1 cellular context compared by ENCODE assay signal in the genomic region with DNA sequence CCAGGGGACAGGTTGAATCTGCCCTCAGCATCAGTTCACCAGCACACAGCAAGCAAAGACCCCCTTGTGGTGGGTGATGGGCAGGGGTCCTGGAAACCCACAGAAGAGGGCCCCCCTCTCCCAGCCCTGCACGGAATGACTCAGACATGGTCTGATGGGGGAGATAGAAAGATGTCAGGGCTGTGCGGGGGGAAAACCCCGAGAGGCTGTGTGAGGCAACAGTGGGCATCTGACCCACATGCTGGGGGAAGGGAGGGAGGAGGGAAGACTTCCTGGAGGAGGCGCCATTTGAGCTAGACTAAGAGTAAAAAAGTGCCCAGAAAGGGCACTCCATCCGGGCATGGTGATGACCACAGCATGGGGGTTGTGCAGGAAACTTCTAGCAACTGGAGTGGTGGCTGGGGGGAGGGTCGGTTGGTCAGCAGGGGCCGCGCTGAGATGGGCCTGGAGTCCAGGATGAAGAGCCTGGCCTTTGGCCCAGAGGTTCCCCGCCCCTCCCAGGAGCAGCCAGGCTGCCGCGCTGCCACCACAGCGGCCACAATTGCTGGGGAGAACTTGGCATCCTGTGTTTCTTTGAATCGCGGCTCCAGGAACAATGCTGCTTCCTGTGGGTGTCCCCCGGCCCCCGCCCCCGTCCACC.
TF ChIP-seq lines count a peak whose summit lies in the region.

No MANE protein-coding gene starts in this region.

TF ChIP-seq in GM12878, 131 proteins besides CTCF, POLR2A, EP300 and RAD21 (continued from another document and continues in another):
- TF ChIP-seq, protein P1, sequence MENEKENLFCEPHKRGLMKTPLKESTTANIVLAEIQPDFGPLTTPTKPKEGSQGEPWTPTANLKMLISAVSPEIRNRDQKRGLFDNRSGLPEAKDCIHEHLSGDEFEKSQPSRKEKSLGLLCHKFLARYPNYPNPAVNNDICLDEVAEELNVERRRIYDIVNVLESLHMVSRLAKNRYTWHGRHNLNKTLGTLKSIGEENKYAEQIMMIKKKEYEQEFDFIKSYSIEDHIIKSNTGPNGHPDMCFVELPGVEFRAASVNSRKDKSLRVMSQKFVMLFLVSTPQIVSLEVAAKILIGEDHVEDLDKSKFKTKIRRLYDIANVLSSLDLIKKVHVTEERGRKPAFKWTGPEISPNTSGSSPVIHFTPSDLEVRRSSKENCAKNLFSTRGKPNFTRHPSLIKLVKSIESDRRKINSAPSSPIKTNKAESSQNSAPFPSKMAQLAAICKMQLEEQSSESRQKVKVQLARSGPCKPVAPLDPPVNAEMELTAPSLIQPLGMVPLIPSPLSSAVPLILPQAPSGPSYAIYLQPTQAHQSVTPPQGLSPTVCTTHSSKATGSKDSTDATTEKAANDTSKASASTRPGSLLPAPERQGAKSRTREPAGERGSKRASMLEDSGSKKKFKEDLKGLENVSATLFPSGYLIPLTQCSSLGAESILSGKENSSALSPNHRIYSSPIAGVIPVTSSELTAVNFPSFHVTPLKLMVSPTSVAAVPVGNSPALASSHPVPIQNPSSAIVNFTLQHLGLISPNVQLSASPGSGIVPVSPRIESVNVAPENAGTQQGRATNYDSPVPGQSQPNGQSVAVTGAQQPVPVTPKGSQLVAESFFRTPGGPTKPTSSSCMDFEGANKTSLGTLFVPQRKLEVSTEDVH (IDR thresholded peaks at IDR 0.05; ENCODE audit: low read depth, partially characterized antibody), result no peak
- no peak for TF ChIP-seq PML (IDR thresholded peaks at IDR 0.05; ENCODE audit: low read length)
- no peak for TF ChIP-seq SPI1 (IDR thresholded peaks at IDR 0.05; ENCODE audit: borderline replicate concordance, insufficient read depth, low read depth, low read length)
- TF ChIP-seq, protein P2, sequence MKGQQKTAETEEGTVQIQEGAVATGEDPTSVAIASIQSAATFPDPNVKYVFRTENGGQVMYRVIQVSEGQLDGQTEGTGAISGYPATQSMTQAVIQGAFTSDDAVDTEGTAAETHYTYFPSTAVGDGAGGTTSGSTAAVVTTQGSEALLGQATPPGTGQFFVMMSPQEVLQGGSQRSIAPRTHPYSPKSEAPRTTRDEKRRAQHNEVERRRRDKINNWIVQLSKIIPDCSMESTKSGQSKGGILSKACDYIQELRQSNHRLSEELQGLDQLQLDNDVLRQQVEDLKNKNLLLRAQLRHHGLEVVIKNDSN (IDR thresholded peaks at IDR 0.05; ENCODE audit: borderline replicate concordance, extremely low read length, insufficient read depth, low read depth, low read length), result no peak
- TF ChIP-seq CHD4 (IDR thresholded peaks at IDR 0.05), result no peak
- TF ChIP-seq BRCA1 (IDR thresholded peaks at IDR 0.05; ENCODE audit: low read depth, low read length), result no peak
- no peak for TF ChIP-seq STAT1 (conservative IDR thresholded peaks at IDR 0.05)
- peak; percentile 42; the same call in 1 of the 2 replicates for TF ChIP-seq BCL11A (IDR thresholded peaks at IDR 0.05; ENCODE audit: low read depth, low read length)
- TF ChIP-seq, protein P3, sequence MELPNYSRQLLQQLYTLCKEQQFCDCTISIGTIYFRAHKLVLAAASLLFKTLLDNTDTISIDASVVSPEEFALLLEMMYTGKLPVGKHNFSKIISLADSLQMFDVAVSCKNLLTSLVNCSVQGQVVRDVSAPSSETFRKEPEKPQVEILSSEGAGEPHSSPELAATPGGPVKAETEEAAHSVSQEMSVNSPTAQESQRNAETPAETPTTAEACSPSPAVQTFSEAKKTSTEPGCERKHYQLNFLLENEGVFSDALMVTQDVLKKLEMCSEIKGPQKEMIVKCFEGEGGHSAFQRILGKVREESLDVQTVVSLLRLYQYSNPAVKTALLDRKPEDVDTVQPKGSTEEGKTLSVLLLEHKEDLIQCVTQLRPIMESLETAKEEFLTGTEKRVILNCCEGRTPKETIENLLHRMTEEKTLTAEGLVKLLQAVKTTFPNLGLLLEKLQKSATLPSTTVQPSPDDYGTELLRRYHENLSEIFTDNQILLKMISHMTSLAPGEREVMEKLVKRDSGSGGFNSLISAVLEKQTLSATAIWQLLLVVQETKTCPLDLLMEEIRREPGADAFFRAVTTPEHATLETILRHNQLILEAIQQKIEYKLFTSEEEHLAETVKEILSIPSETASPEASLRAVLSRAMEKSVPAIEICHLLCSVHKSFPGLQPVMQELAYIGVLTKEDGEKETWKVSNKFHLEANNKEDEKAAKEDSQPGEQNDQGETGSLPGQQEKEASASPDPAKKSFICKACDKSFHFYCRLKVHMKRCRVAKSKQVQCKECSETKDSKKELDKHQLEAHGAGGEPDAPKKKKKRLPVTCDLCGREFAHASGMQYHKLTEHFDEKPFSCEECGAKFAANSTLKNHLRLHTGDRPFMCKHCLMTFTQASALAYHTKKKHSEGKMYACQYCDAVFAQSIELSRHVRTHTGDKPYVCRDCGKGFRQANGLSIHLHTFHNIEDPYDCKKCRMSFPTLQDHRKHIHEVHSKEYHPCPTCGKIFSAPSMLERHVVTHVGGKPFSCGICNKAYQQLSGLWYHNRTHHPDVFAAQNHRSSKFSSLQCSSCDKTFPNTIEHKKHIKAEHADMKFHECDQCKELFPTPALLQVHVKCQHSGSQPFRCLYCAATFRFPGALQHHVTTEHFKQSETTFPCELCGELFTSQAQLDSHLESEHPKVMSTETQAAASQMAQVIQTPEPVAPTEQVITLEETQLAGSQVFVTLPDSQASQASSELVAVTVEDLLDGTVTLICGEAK (IDR thresholded peaks at IDR 0.05; ENCODE audit: borderline replicate concordance), result no peak
- TF ChIP-seq SMAD5 (IDR thresholded peaks at IDR 0.05; ENCODE audit: low read depth), result no peak
- no peak for TF ChIP-seq STAT3 (IDR thresholded peaks at IDR 0.05; ENCODE audit: low read depth, low read length)
- peak; percentile 37; the same call in 1 of the 2 replicates for TF ChIP-seq NBN (IDR thresholded peaks at IDR 0.05)
- peak; percentile 38; the same call in 1 of the 2 replicates for TF ChIP-seq BACH1 (IDR thresholded peaks at IDR 0.05; ENCODE audit: borderline replicate concordance)
- TF ChIP-seq, protein P4, sequence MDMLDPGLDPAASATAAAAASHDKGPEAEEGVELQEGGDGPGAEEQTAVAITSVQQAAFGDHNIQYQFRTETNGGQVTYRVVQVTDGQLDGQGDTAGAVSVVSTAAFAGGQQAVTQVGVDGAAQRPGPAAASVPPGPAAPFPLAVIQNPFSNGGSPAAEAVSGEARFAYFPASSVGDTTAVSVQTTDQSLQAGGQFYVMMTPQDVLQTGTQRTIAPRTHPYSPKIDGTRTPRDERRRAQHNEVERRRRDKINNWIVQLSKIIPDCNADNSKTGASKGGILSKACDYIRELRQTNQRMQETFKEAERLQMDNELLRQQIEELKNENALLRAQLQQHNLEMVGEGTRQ (IDR thresholded peaks at IDR 0.05; ENCODE audit: borderline replicate concordance, low read depth, low read length), result no peak
- no peak for TF ChIP-seq FOS (IDR thresholded peaks at IDR 0.05; ENCODE audit: borderline replicate concordance, extremely low read depth, insufficient read length)
- no peak for TF ChIP-seq SMC3 (IDR thresholded peaks at IDR 0.05; ENCODE audit: borderline replicate concordance, low read length)
- no peak for TF ChIP-seq ASH2L (IDR thresholded peaks at IDR 0.05; ENCODE audit: borderline replicate concordance, low read depth)
- no peak for TF ChIP-seq JUND (IDR thresholded peaks at IDR 0.05; ENCODE audit: low read depth, low read length)
- TF ChIP-seq, protein P5, sequence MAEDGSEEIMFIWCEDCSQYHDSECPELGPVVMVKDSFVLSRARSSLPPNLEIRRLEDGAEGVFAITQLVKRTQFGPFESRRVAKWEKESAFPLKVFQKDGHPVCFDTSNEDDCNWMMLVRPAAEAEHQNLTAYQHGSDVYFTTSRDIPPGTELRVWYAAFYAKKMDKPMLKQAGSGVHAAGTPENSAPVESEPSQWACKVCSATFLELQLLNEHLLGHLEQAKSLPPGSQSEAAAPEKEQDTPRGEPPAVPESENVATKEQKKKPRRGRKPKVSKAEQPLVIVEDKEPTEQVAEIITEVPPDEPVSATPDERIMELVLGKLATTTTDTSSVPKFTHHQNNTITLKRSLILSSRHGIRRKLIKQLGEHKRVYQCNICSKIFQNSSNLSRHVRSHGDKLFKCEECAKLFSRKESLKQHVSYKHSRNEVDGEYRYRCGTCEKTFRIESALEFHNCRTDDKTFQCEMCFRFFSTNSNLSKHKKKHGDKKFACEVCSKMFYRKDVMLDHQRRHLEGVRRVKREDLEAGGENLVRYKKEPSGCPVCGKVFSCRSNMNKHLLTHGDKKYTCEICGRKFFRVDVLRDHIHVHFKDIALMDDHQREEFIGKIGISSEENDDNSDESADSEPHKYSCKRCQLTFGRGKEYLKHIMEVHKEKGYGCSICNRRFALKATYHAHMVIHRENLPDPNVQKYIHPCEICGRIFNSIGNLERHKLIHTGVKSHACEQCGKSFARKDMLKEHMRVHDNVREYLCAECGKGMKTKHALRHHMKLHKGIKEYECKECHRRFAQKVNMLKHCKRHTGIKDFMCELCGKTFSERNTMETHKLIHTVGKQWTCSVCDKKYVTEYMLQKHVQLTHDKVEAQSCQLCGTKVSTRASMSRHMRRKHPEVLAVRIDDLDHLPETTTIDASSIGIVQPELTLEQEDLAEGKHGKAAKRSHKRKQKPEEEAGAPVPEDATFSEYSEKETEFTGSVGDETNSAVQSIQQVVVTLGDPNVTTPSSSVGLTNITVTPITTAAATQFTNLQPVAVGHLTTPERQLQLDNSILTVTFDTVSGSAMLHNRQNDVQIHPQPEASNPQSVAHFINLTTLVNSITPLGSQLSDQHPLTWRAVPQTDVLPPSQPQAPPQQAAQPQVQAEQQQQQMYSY (CRISPR knock-in tag; IDR thresholded peaks at IDR 0.05), result no peak
- TF ChIP-seq, protein P6, sequence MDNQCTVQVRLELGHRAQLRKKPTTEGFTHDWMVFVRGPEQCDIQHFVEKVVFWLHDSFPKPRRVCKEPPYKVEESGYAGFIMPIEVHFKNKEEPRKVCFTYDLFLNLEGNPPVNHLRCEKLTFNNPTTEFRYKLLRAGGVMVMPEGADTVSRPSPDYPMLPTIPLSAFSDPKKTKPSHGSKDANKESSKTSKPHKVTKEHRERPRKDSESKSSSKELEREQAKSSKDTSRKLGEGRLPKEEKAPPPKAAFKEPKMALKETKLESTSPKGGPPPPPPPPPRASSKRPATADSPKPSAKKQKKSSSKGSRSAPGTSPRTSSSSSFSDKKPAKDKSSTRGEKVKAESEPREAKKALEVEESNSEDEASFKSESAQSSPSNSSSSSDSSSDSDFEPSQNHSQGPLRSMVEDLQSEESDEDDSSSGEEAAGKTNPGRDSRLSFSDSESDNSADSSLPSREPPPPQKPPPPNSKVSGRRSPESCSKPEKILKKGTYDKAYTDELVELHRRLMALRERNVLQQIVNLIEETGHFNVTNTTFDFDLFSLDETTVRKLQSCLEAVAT (IDR thresholded peaks at IDR 0.05), result no peak
- TF ChIP-seq BMI1 (IDR thresholded peaks at IDR 0.05; ENCODE audit: borderline replicate concordance), result no peak
- TF ChIP-seq, protein P7, sequence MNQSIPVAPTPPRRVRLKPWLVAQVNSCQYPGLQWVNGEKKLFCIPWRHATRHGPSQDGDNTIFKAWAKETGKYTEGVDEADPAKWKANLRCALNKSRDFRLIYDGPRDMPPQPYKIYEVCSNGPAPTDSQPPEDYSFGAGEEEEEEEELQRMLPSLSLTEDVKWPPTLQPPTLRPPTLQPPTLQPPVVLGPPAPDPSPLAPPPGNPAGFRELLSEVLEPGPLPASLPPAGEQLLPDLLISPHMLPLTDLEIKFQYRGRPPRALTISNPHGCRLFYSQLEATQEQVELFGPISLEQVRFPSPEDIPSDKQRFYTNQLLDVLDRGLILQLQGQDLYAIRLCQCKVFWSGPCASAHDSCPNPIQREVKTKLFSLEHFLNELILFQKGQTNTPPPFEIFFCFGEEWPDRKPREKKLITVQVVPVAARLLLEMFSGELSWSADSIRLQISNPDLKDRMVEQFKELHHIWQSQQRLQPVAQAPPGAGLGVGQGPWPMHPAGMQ (IDR thresholded peaks at IDR 0.05; ENCODE audit: borderline replicate concordance), result no peak
- TF ChIP-seq KAT2A (conservative IDR thresholded peaks at IDR 0.05; ENCODE audit: control insufficient read depth, low read depth, low read length), result no peak
- TF ChIP-seq, protein P8, sequence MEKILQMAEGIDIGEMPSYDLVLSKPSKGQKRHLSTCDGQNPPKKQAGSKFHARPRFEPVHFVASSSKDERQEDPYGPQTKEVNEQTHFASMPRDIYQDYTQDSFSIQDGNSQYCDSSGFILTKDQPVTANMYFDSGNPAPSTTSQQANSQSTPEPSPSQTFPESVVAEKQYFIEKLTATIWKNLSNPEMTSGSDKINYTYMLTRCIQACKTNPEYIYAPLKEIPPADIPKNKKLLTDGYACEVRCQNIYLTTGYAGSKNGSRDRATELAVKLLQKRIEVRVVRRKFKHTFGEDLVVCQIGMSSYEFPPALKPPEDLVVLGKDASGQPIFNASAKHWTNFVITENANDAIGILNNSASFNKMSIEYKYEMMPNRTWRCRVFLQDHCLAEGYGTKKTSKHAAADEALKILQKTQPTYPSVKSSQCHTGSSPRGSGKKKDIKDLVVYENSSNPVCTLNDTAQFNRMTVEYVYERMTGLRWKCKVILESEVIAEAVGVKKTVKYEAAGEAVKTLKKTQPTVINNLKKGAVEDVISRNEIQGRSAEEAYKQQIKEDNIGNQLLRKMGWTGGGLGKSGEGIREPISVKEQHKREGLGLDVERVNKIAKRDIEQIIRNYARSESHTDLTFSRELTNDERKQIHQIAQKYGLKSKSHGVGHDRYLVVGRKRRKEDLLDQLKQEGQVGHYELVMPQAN (conservative IDR thresholded peaks at IDR 0.05), result no peak
- TF ChIP-seq, protein P9, sequence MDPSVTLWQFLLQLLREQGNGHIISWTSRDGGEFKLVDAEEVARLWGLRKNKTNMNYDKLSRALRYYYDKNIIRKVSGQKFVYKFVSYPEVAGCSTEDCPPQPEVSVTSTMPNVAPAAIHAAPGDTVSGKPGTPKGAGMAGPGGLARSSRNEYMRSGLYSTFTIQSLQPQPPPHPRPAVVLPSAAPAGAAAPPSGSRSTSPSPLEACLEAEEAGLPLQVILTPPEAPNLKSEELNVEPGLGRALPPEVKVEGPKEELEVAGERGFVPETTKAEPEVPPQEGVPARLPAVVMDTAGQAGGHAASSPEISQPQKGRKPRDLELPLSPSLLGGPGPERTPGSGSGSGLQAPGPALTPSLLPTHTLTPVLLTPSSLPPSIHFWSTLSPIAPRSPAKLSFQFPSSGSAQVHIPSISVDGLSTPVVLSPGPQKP (IDR thresholded peaks at IDR 0.05; ENCODE audit: low read depth, low read length), result no peak
- TF ChIP-seq, protein P10, sequence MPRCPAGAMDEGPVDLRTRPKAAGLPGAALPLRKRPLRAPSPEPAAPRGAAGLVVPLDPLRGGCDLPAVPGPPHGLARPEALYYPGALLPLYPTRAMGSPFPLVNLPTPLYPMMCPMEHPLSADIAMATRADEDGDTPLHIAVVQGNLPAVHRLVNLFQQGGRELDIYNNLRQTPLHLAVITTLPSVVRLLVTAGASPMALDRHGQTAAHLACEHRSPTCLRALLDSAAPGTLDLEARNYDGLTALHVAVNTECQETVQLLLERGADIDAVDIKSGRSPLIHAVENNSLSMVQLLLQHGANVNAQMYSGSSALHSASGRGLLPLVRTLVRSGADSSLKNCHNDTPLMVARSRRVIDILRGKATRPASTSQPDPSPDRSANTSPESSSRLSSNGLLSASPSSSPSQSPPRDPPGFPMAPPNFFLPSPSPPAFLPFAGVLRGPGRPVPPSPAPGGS (IDR thresholded peaks at IDR 0.05; ENCODE audit: borderline replicate concordance, insufficient read depth, low read depth, low read length, poor library complexity, severe bottlenecking), result peak; percentile 18
- TF ChIP-seq WRNIP1 (IDR thresholded peaks at IDR 0.05; ENCODE audit: borderline replicate concordance, low read depth, low read length), result no peak
- TF ChIP-seq, protein P11, sequence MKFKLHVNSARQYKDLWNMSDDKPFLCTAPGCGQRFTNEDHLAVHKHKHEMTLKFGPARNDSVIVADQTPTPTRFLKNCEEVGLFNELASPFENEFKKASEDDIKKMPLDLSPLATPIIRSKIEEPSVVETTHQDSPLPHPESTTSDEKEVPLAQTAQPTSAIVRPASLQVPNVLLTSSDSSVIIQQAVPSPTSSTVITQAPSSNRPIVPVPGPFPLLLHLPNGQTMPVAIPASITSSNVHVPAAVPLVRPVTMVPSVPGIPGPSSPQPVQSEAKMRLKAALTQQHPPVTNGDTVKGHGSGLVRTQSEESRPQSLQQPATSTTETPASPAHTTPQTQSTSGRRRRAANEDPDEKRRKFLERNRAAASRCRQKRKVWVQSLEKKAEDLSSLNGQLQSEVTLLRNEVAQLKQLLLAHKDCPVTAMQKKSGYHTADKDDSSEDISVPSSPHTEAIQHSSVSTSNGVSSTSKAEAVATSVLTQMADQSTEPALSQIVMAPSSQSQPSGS (IDR thresholded peaks at IDR 0.05; ENCODE audit: low read length), result no peak
